Comparison of ENCODE assay signal across 21 cellular contexts in the genomic region with DNA sequence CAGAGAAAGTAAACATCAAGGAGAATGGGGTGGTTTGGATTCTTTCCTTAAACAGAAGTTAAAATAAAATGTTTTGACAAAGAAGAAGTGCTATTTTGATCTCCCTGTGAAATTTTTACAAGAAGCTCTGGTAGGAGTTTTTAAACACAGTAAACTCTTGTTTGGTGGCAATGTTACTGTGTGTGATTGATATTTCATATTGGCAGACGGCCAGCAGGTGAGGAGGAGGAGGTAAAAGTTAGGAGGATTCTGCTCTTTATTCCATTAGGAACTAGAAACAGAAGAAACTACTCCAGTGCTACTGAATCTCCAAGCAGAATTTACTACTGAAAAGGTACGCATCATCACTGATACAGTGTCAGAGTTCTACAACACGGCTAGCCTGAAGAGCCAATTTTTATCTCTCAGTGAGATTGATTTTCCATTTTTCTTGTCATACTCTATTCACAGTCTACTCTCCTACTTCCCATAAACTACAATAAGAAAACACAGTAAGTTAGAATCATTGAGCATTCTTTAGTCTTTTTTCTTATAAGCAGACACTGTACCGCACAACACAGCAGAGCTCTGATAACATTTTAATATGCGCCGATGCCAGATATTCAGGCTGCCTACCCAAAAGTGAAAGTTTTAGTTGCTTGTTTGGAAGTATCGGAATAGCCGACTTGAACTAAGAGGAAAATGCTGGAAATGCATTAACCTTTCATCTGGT. TPM values are rescaled to one million over a fixed set of nuclear protein-coding genes. Genes with fewer than 3 reads are reported as not detected.
DNase-seq lines count a peak whose midpoint lies in the region; ATAC-seq, FAIRE-seq and TF ChIP-seq lines count a peak whose summit lies in the region.
"Had no signal": no experiment of that assay in that cellular context is flagged by ENCODE, and none has a peak within 500 bp of the region (broad histone marks: within the 10 kb centered on the region; RNA-seq: fewer than 3 reads in every experiment).

No MANE protein-coding gene starts in this region.

- CTCF ChIA-PET in PC-9 (lab: Charles Lee), result no interaction called here

- peak overlapping the region in 3 of 5 experiments; percentile 4 to 58 (median 21) for H3K27ac Mint-ChIP-seq in brain
- H3K27ac Mint-ChIP-seq: CD8-positive, alpha-beta T cell had no signal

- no peaks in the 10 kb centered on the region for H4K20me1 ChIP-seq in PC-9 (ENCODE audit: insufficient read depth)
- H4K20me1 ChIP-seq: BLaER1 had no signal

- H3K27me3 Mint-ChIP-seq in brain, result no peaks in the 10 kb centered on the region

- H3K4me3 ChIP-seq in small intestine (ENCODE audit: low read depth in 1 of 2, low read length in 2 of 2) (peak overlapping the region in 1 of 2 donors; percentile 15), PC-9 (no peak overlapping the region)
- H3K4me3 ChIP-seq: BLaER1 had no signal

- H3K9me3 Mint-ChIP-seq in brain, result no peaks in the 10 kb centered on the region
- H3K9me3 Mint-ChIP-seq: CD8-positive, alpha-beta T cell had no signal

- no peaks in the 10 kb centered on the region for H3K9me2 ChIP-seq in PC-9 (ENCODE audit: insufficient read depth)

- H3K4me1 Mint-ChIP-seq in brain, result peaks cover 7% of the 10 kb centered on the region

- H3K4me3 Mint-ChIP-seq in brain, result no peak overlapping the region
- H3K4me3 Mint-ChIP-seq: CD8-positive, alpha-beta T cell had no signal

- TF ChIP-seq CTCF in brain (conservative IDR thresholded peaks at IDR 0.05) (no peak), PC-9 (conservative IDR thresholded peaks at IDR 0.05) (no peak)

- H3K27ac ChIP-seq in small intestine (ENCODE audit: low read depth in 1 of 2, low read length in 1 of 2) (peak overlapping the region; percentile 47 to 93), PC-9 (no peak overlapping the region)
- H3K27ac ChIP-seq: BLaER1 had no signal

- FAIRE-seq in small intestine (lab: Jason Lieb, UNC), result no peak
- FAIRE-seq: A204.1, D721Med, G401.6 had no signal

- DNase-seq in NCI-H2171 (lab: John Stamatoyannopoulos, UW) (peak; percentile 15), NCI-H2171 treated with DMSO at 0.1 percent for 48 hours (lab: John Stamatoyannopoulos, UW) (no peak), left lobe of liver (ENCODE audit: low spot score) (no peak), small intestine (peak; percentile 44), D341Med (ENCODE audit: low spot score) (no peak), PC-9 (no peak)
- DNase-seq: CD8-positive, alpha-beta T cell; DND-41; Karpas-422; MM.1S; NCI-H1092 treated with DMSO at 0.1 percent for 48 hours; NCI-H446 treated with DMSO at 0.1 percent for 48 hours; NCI-H748 treated with DMSO at 0.1 percent for 48 hours had no signal

- H2AFZ ChIP-seq in PC-9, result no peak overlapping the region

- H3K9me3 ChIP-seq in small intestine (ENCODE audit: control insufficient read depth, low read depth) (no peaks in the 10 kb centered on the region), PC-9 (ENCODE audit: insufficient read depth, low read depth) (no peaks in the 10 kb centered on the region)
- H3K9me3 ChIP-seq: BLaER1 had no signal

- peaks cover 0 to 2% of the 10 kb centered on the region in 2 donors for H3K27me3 ChIP-seq in small intestine (ENCODE audit: control insufficient read depth in 2 of 2, insufficient read depth in 2 of 2, low read length in 2 of 2)
- H3K27me3 ChIP-seq in PC-9 (ENCODE audit: insufficient read depth, low read depth), result no peaks in the 10 kb centered on the region
- H3K27me3 ChIP-seq: BLaER1 had no signal

- no TSS peak for BruUV-seq in PC-9 (replicated peaks; lab: Mats Ljungman, UMichigan)

- H3K4me1 ChIP-seq in small intestine (ENCODE audit: control insufficient read depth in 2 of 2, insufficient read depth in 1 of 2, low read depth in 1 of 2, low read length in 1 of 2) (no peaks in the 10 kb centered on the region), PC-9 (replicated peaks; ENCODE audit: insufficient read depth) (no peaks in the 10 kb centered on the region)

- H3K4me2 ChIP-seq in PC-9, result no peak overlapping the region

- no peaks in the 10 kb centered on the region for H3K36me3 Mint-ChIP-seq in brain
- H3K36me3 Mint-ChIP-seq: CD8-positive, alpha-beta T cell had no signal

- H3K79me2 ChIP-seq in PC-9 (ENCODE audit: low read depth), result no peaks in the 10 kb centered on the region

- 16 to 58% (median 27%) methylated on average over 8 of the region's 8 CpGs for WGBS in small intestine, 3 donors

- intact Hi-C loops in PC-9 (cut with micrococcal nuclease; ENCODE audit: unreplicated experiment), result no loop called here

- POLR2A ChIA-PET in PC-9 (lab: Charles Lee; ENCODE audit: unreplicated experiment), result no interaction called here

- H3K36me3 ChIP-seq in small intestine (ENCODE audit: control insufficient read depth in 2 of 2, insufficient read depth in 2 of 2, low read length in 2 of 2) (no peaks in the 10 kb centered on the region), PC-9 (ENCODE audit: low read depth) (no peaks in the 10 kb centered on the region)
- H3K36me3 ChIP-seq: BLaER1 had no signal

- H3F3A ChIP-seq in PC-9 (ENCODE audit: insufficient read depth, low read depth), result 0 out of 2 replicates have a peak, but pooled peaks cover 4% of the 10 kb centered on the region

- peak; percentile 82 for ATAC-seq in left lobe of liver
- ATAC-seq in HG03139 (IDR thresholded peaks at IDR 0.05; ENCODE audit: unreplicated experiment), result no peak
- ATAC-seq: CD8-positive, alpha-beta T cell; Panc1; Right ventricle myocardium inferior had no signal

RNA-seq across cellular contexts. Expression of gene AFDN, which starts 21.2 kb away (rescaled TPM):
- polyA plus RNA-seq in brain (ENCODE audit: insufficient read depth, low read depth, low replicate concordance) (50.8 TPM), small intestine (10 to 100 TPM; 46.0 to 74.5 (median 61.3) TPM)
- total RNA-seq in left lobe of liver (92.5 TPM), PC-9 (2021) (101 and 108 TPM in 2 replicates)

Comparison
In these comparisons a context has a peak if more than half of its experiments do, and no peak if none do; other contexts are left out.
1. DNase-seq: peak in NCI-H2171 (single experiment) and small intestine (single experiment); none in NCI-H2171 treated with DMSO at 0.1 percent for 48 hours (single experiment), left lobe of liver (single experiment), D341Med (single experiment) and PC-9 (0 of 2).